ENCODE assay signal across 10 cellular contexts in the genomic region with DNA sequence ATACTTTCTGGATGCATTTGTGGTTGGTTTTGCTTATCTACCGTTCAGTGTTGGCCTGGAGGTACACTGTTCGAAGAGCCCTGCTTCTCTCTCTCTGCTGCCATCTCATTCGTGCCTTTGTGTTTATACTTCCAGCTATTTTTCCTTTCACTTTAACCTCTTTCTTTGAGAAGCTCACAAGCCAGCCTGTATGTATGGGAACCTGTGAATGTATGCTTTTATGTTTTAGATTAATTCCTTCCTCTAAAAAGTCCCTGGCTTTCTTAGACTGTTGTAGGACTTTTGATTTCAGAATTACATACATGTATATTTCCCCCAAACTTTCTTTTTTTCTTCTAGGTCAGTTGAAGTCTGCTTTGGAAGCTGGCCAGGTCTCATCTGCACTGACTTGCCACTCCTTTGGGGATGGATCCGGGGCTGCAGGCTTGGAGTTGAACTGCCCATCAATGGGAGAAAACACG.
DNase-seq lines count a peak whose midpoint lies in the region; ATAC-seq and TF ChIP-seq lines count a peak whose summit lies in the region.
"Had no signal": no experiment of that assay in that cellular context is flagged by ENCODE, and none has a peak within 500 bp of the region (broad histone marks: within the 10 kb centered on the region; RNA-seq: fewer than 3 reads in every experiment).

No MANE protein-coding gene starts in this region.

- H3K4me1 ChIP-seq in vagina: peaks cover 24% of the 10 kb centered on the region

- H3K4me3 Mint-ChIP-seq in activated naive CD8-positive, alpha-beta T cell: no peak overlapping the region
- no peak overlapping the region for H3K4me3 Mint-ChIP-seq in activated naive CD8-positive, alpha-beta T cell treated with anti-CD3 and anti-CD28 coated beads, Interleukin-2, amount 50 U/mL, for 24 hours

- no peaks in the 10 kb centered on the region for H3K9me3 ChIP-seq in vagina

- intact Hi-C loops in vagina (cut with DNase I): no loop called here

- peak overlapping the region; percentile 64 for H3K27ac Mint-ChIP-seq in activated naive CD8-positive, alpha-beta T cell
- no peak overlapping the region for H3K27ac Mint-ChIP-seq in activated naive CD8-positive, alpha-beta T cell treated with anti-CD3 and anti-CD28 coated beads, Interleukin-2, amount 50 U/mL, for 24 hours

- H3K4me1 Mint-ChIP-seq in activated naive CD8-positive, alpha-beta T cell (ENCODE audit: low read depth): peaks cover 7% of the 10 kb centered on the region
- peaks cover 7% of the 10 kb centered on the region for H3K4me1 Mint-ChIP-seq in activated naive CD8-positive, alpha-beta T cell treated with anti-CD3 and anti-CD28 coated beads, Interleukin-2, amount 50 U/mL, for 24 hours

- no peaks in the 10 kb centered on the region for H3K9me3 Mint-ChIP-seq in activated naive CD8-positive, alpha-beta T cell (ENCODE audit: low read depth)
- H3K9me3 Mint-ChIP-seq in activated naive CD8-positive, alpha-beta T cell treated with anti-CD3 and anti-CD28 coated beads, Interleukin-2, amount 50 U/mL, for 24 hours: no peaks in the 10 kb centered on the region

- H3K36me3 Mint-ChIP-seq in activated naive CD8-positive, alpha-beta T cell: peaks cover 10% of the 10 kb centered on the region
- peaks cover 10% of the 10 kb centered on the region for H3K36me3 Mint-ChIP-seq in activated naive CD8-positive, alpha-beta T cell treated with anti-CD3 and anti-CD28 coated beads, Interleukin-2, amount 50 U/mL, for 24 hours (ENCODE audit: low read depth)

- no peak for TF ChIP-seq POLR2A in vagina (IDR thresholded peaks at IDR 0.05)

- ATAC-seq in activated naive CD8-positive, alpha-beta T cell treated with anti-CD3 and anti-CD28 coated beads, Interleukin-2, amount 50 U/mL, for 24 hours: no peak

- H3K4me3 ChIP-seq in vagina: no peak overlapping the region

- TF ChIP-seq CTCF in vagina (IDR thresholded peaks at IDR 0.05): no peak

- peak overlapping the region; percentile 40 for H3K27ac ChIP-seq in vagina

- no peaks in the 10 kb centered on the region for H3K27me3 Mint-ChIP-seq in activated naive CD8-positive, alpha-beta T cell
- no peaks in the 10 kb centered on the region for H3K27me3 Mint-ChIP-seq in activated naive CD8-positive, alpha-beta T cell treated with anti-CD3 and anti-CD28 coated beads, Interleukin-2, amount 50 U/mL, for 24 hours

- no peak for DNase-seq in activated naive CD8-positive, alpha-beta T cell treated with anti-CD3 and anti-CD28 coated beads, Interleukin-2, amount 50 U/mL, for 24 hours
- peak; percentile 55 for DNase-seq in astrocyte of the hippocampus (ENCODE audit: low read depth, low spot score)
- DNase-seq in medulla oblongata (ENCODE audit: extremely low spot score): peak; percentile 23
- no peak for DNase-seq in vagina (ENCODE audit: extremely low spot score in 2 of 2)
- DNase-seq in NCI-H1048 (lab: John Stamatoyannopoulos, UW): no peak
- DNase-seq in NK-92 (lab: John Stamatoyannopoulos, UW; ENCODE audit: unreplicated experiment): no peak
- DNase-seq in stimulated activated CD4-positive, alpha-beta T cell treated with anti-CD3 and anti-CD28 coated beads, Interleukin-12 subunit alpha, Interleukin-12 subunit beta, amount 100 ng/mL, for 4 hours: no peak
- DNase-seq: Kasumi-1; stimulated activated CD4-positive, alpha-beta T cell treated with anti-CD3 and anti-CD28 coated beads, Interleukin-15, amount 100 ng/mL, for 24 hours had no signal

- H3K27me3 ChIP-seq in vagina: no peaks in the 10 kb centered on the region

- peaks cover 0 to 3% of the 10 kb centered on the region in 2 donors for H3K36me3 ChIP-seq in vagina

Comparison
In these comparisons a context has a peak if more than half of its experiments do, and no peak if none do; other contexts are left out.
1. DNase-seq: peak in astrocyte of the hippocampus (single experiment) and medulla oblongata (single experiment); none in activated naive CD8-positive, alpha-beta T cell treated with anti-CD3 and anti-CD28 coated beads, Interleukin-2, amount 50 U/mL, for 24 hours (single experiment), vagina (0 of 2), NCI-H1048 (single experiment), NK-92 (single experiment) and stimulated activated CD4-positive, alpha-beta T cell treated with anti-CD3 and anti-CD28 coated beads, Interleukin-12 subunit alpha, Interleukin-12 subunit beta, amount 100 ng/mL, for 4 hours (single experiment).